29 cellular contexts compared by ENCODE assay signal in genomic region chr2:119136872-119137271, GRCh38. TPM values are rescaled to one million over a fixed set of nuclear protein-coding genes. Genes with fewer than 3 reads are reported as not detected.
DNase-seq lines count a peak whose midpoint lies in the region; ATAC-seq, FAIRE-seq and TF ChIP-seq lines count a peak whose summit lies in the region.
"Had no signal": no experiment of that assay in that cellular context is flagged by ENCODE, and none has a peak within 500 bp of the region (broad histone marks: within the 10 kb centered on the region; RNA-seq: fewer than 3 reads in every experiment).

No MANE protein-coding gene starts in this region.

- TF ChIP-seq EP300 in HepG2 (IDR thresholded peaks at IDR 0.05; ENCODE audit: low read depth in 2 of 2, low read length in 2 of 2) (no peak), HepG2 (CRISPR knock-in tag; IDR thresholded peaks at IDR 0.05; ENCODE audit: borderline replicate concordance) (no peak)

- H3K27me3 ChIP-seq in HepG2 (ENCODE audit: control insufficient read depth in 1 of 2, insufficient read depth in 2 of 2, low read length in 2 of 2) (peaks cover 4 to 70% of the 10 kb centered on the region in 2 experiments; a peak in 4 of 5 replicates), right lobe of liver (no peaks in the 10 kb centered on the region), neuronal stem cell (ENCODE audit: control insufficient read depth in 3 of 3, insufficient read depth in 3 of 3, low read depth in 1 of 3, low read length in 3 of 3) (peaks cover 0 to 21% (median 0%) of the 10 kb centered on the region in 3 experiments), upper lobe of right lung (no peaks in the 10 kb centered on the region), endodermal cell (ENCODE audit: control insufficient read depth, insufficient read depth, low read length, poor library complexity, severe bottlenecking) (no peaks in the 10 kb centered on the region)
- H3K27me3 ChIP-seq: BE2C, BLaER1 had no signal

- intact Hi-C loops in HepG2 (cut with micrococcal nuclease; ENCODE audit: unreplicated experiment), result no loop called here
- intact Hi-C loops in right lobe of liver (cut with DNase I), result no loop called here
- intact Hi-C loops in upper lobe of right lung (cut with DNase I), result no loop called here

- TF ChIP-seq CTCF in HepG2 (CRISPR knock-in tag; IDR thresholded peaks at IDR 0.05) (no peak), right lobe of liver (IDR thresholded peaks at IDR 0.05) (no peak), chondrocyte (IDR thresholded peaks at IDR 0.05) (no peak), upper lobe of right lung (IDR thresholded peaks at IDR 0.05) (no peak), endodermal cell (conservative IDR thresholded peaks at IDR 0.05) (no peak)

- H3K4me3 Mint-ChIP-seq in chondrocyte (ENCODE audit: unreplicated experiment), result no peak overlapping the region
- H3K4me3 Mint-ChIP-seq in endodermal cell, result no peak overlapping the region
- H3K4me3 Mint-ChIP-seq: CD14-positive monocyte; CD4-positive, alpha-beta memory T cell; CD4-positive, CD25-positive, alpha-beta regulatory T cell; CD8-positive, alpha-beta memory T cell had no signal

- FAIRE-seq in HepG2 (lab: Jason Lieb, UNC), result no peak
- FAIRE-seq: A204.1, GM12878, GM12892, GM18507 had no signal

- H3K9ac ChIP-seq in HepG2 (ENCODE audit: insufficient read depth, low read depth, low read length), result no peak overlapping the region
- no peak overlapping the region for H3K9ac ChIP-seq in neuronal stem cell (ENCODE audit: low read depth, low read length, poor library complexity)
- H3K9ac ChIP-seq in endodermal cell (ENCODE audit: extremely low read depth, low read length, poor library complexity, severe bottlenecking), result no peak overlapping the region
- H3K9ac ChIP-seq: BLaER1 had no signal

- peak overlapping the region; percentile 4 for H3K14ac ChIP-seq in neuronal stem cell (ENCODE audit: low read length)

- no peak for TF ChIP-seq POLR2A in HepG2 (IDR thresholded peaks at IDR 0.05; ENCODE audit: insufficient read depth in 1 of 2, low read depth in 2 of 2, low read length in 2 of 2)
- TF ChIP-seq POLR2A in right lobe of liver (IDR thresholded peaks at IDR 0.05), result no peak

- H3K23ac ChIP-seq in neuronal stem cell (ENCODE audit: low read depth, low read length, poor library complexity), result no peak overlapping the region

- peaks cover 4% of the 10 kb centered on the region for H3K9me3 Mint-ChIP-seq in chondrocyte (ENCODE audit: low read depth)
- H3K9me3 Mint-ChIP-seq in endodermal cell, result no peaks in the 10 kb centered on the region
- H3K9me3 Mint-ChIP-seq: CD14-positive monocyte had no signal

- no peak overlapping the region for H2BK12ac ChIP-seq in neuronal stem cell (ENCODE audit: low read length)

- DNase-seq in HepG2 (ENCODE audit: low spot score) (no peak), right lobe of liver (no peak), chondrocyte (ENCODE audit: low spot score) (peak; percentile 54), neuronal stem cell (ENCODE audit: low spot score) (no peak), upper lobe of right lung (peak; percentile 45), endodermal cell (no peak)
- no peak for DNase-seq in activated CD8-positive, alpha-beta memory T cell treated with anti-CD3 and anti-CD28 coated beads, Interleukin-2, amount 50 U/mL, for 4 hours
- DNase-seq: 8988T; BE2C; C1 segment of cervical spinal cord; CD4-positive, alpha-beta memory T cell; CD4-positive, CD25-positive, alpha-beta regulatory T cell; CD8-positive, alpha-beta memory T cell; COR-L47; DMS 273 treated with DMSO at 0.1 percent for 48 hours; DMS79; DND-41; EL; GDM1 had no signal

- no peak overlapping the region for H3K18ac ChIP-seq in neuronal stem cell (ENCODE audit: low read length)

- ATAC-seq in HepG2 (no peak), right lobe of liver (no peak), upper lobe of right lung (no peak), HG03108 (IDR thresholded peaks at IDR 0.05; ENCODE audit: unreplicated experiment) (no peak)
- ATAC-seq: GM12878 had no signal

- H3K79me2 ChIP-seq in HepG2 (ENCODE audit: insufficient read depth, low read length), result no peaks in the 10 kb centered on the region

- H3K4me1 ChIP-seq in HepG2 (ENCODE audit: insufficient read depth, low read length), result no peaks in the 10 kb centered on the region
- no peaks in the 10 kb centered on the region for H3K4me1 ChIP-seq in right lobe of liver
- peaks cover 0 to 1% of the 10 kb centered on the region in 2 donors for H3K4me1 ChIP-seq in neuronal stem cell (ENCODE audit: control insufficient read depth in 2 of 2, insufficient read depth in 1 of 2, low read depth in 1 of 2, low read length in 2 of 2)
- H3K4me1 ChIP-seq in upper lobe of right lung, result no peaks in the 10 kb centered on the region
- H3K4me1 ChIP-seq in endodermal cell (ENCODE audit: control insufficient read depth, insufficient read depth, low read length), result no peaks in the 10 kb centered on the region
- H3K4me1 ChIP-seq: BE2C, BLaER1 had no signal

- H2BK15ac ChIP-seq in neuronal stem cell (ENCODE audit: low read length), result no peak overlapping the region

- 15% methylated on average over 8 of the region's 8 CpGs for WGBS in HepG2 (ENCODE audit: low lambda C conversion rate)
- 86% methylated on average over 4 of the region's 8 CpGs for WGBS in right lobe of liver (ENCODE audit: insufficient coverage, low coverage, low lambda C conversion rate, missing lambda C conversion rate)
- WGBS in neuronal stem cell (ENCODE audit: extremely low coverage in 2 of 2, insufficient read length in 2 of 2, insufficient replicate concordance in 1 of 2), 2 donors, result no CpG with 5 or more reads among the region's 8 CpGs
- WGBS in endodermal cell (ENCODE audit: insufficient coverage in 1 of 2, insufficient read length in 1 of 2), 2 experiments, result 88 to 91% methylated on average over 4 to 8 of the region's 8 CpGs

- H2BK5ac ChIP-seq in neuronal stem cell (ENCODE audit: low read length), result no peak overlapping the region

- H2BK120ac ChIP-seq in neuronal stem cell (ENCODE audit: low read depth, low read length), result no peak overlapping the region

- no peak overlapping the region for H4K8ac ChIP-seq in neuronal stem cell (ENCODE audit: low read depth, low read length)

- H2AFZ ChIP-seq in HepG2 (ENCODE audit: low read length) (no peak overlapping the region), neuronal stem cell (ENCODE audit: low read length) (no peak overlapping the region)

- H3K36me3 ChIP-seq in HepG2 (replicated peaks in 1 of 2; ENCODE audit: control insufficient read depth in 1 of 2, insufficient read depth in 2 of 2, low read length in 2 of 2) (no peaks in the 10 kb centered on the region), right lobe of liver (no peaks in the 10 kb centered on the region), neuronal stem cell (replicated peaks in 1 of 2; ENCODE audit: control insufficient read depth in 2 of 2, insufficient read depth in 2 of 2, low read length in 2 of 2) (no peaks in the 10 kb centered on the region), upper lobe of right lung (no peaks in the 10 kb centered on the region), endodermal cell (ENCODE audit: control insufficient read depth, insufficient read depth, low read length) (no peaks in the 10 kb centered on the region)
- H3K36me3 ChIP-seq: BE2C, BLaER1 had no signal

- BruUV-seq in HepG2 (replicated peaks; lab: Mats Ljungman, UMichigan), result no TSS peak

- CTCF ChIA-PET in HepG2 (lab: Yijun Ruan, JAX; ENCODE audit: low intra/inter-chr PET ratio, low total read pairs), result no interaction called here

- in situ Hi-C loops in HepG2 (cut with HindIII; ENCODE audit: extremely low pct_ligation_motif_present, low pct_unique_long_range_greater_than_20kb), result no loop called here

- peaks cover 2% of the 10 kb centered on the region for H3K36me3 Mint-ChIP-seq in chondrocyte (ENCODE audit: low read depth)
- H3K36me3 Mint-ChIP-seq in endodermal cell (ENCODE audit: low read depth), result no peaks in the 10 kb centered on the region
- H3K36me3 Mint-ChIP-seq: CD14-positive monocyte; CD4-positive, alpha-beta memory T cell; CD4-positive, CD25-positive, alpha-beta regulatory T cell; CD8-positive, alpha-beta memory T cell had no signal

- no peaks in the 10 kb centered on the region; the same call in 1 of the 2 replicates for H4K20me1 ChIP-seq in HepG2 (ENCODE audit: insufficient read depth, low read length)
- H4K20me1 ChIP-seq: BLaER1 had no signal

- POLR2A ChIA-PET in HepG2 (lab: Yijun Ruan, JAX), result no interaction called here

- TF ChIP-seq RAD21 in HepG2 (CRISPR knock-in tag; IDR thresholded peaks at IDR 0.05), result no peak

- H3K4me1 Mint-ChIP-seq in chondrocyte (ENCODE audit: low read depth) (no peaks in the 10 kb centered on the region), endodermal cell (no peaks in the 10 kb centered on the region)
- H3K4me1 Mint-ChIP-seq: CD14-positive monocyte; CD4-positive, CD25-positive, alpha-beta regulatory T cell; CD8-positive, alpha-beta memory T cell had no signal

- H3K4me2 ChIP-seq in HepG2 (ENCODE audit: low read depth, low read length) (no peak overlapping the region), neuronal stem cell (ENCODE audit: insufficient read depth, low read length, poor library complexity, severe bottlenecking) (no peak overlapping the region)
- H3K4me2 ChIP-seq: BLaER1 had no signal

- H3K27ac ChIP-seq in HepG2 (ENCODE audit: extremely low read length, insufficient read depth, low read length) (no peak overlapping the region), right lobe of liver (no peak overlapping the region), neuronal stem cell (replicated peaks; ENCODE audit: low read length) (no peak overlapping the region), upper lobe of right lung (no peak overlapping the region), endodermal cell (ENCODE audit: low read depth, low read length) (no peak overlapping the region)
- H3K27ac ChIP-seq: BLaER1 had no signal

- H3K4me3 ChIP-seq in HepG2 (replicated peaks in 1 of 3; ENCODE audit: insufficient read depth in 1 of 3, low read depth in 2 of 3, low read length in 3 of 3), result no peak overlapping the region
- H3K4me3 ChIP-seq in right lobe of liver, result no peak overlapping the region
- no peak overlapping the region for H3K4me3 ChIP-seq in neuronal stem cell (ENCODE audit: low read length in 2 of 2)
- H3K4me3 ChIP-seq in upper lobe of right lung, result no peak overlapping the region
- no peak overlapping the region for H3K4me3 ChIP-seq in endodermal cell (ENCODE audit: low read length)
- H3K4me3 ChIP-seq: BLaER1, GM12878 had no signal

- H3K27ac Mint-ChIP-seq in chondrocyte (ENCODE audit: unreplicated experiment), result no peak overlapping the region
- H3K27ac Mint-ChIP-seq in endodermal cell, result no peak overlapping the region
- H3K27ac Mint-ChIP-seq: CD14-positive monocyte; CD4-positive, alpha-beta memory T cell; CD4-positive, CD25-positive, alpha-beta regulatory T cell; CD8-positive, alpha-beta memory T cell had no signal

- H3K79me1 ChIP-seq in neuronal stem cell (ENCODE audit: low read depth, low read length), result no peaks in the 10 kb centered on the region

- no peak overlapping the region for H4K91ac ChIP-seq in neuronal stem cell (ENCODE audit: low read depth, low read length, poor library complexity)

- H3K9me3 ChIP-seq in HepG2 (ENCODE audit: low read length) (no peaks in the 10 kb centered on the region), right lobe of liver (no peaks in the 10 kb centered on the region), neuronal stem cell (replicated peaks in 1 of 2; ENCODE audit: control insufficient read depth in 2 of 2, insufficient read depth in 1 of 2, low read depth in 1 of 2, low read length in 2 of 2) (no peaks in the 10 kb centered on the region), upper lobe of right lung (no peaks in the 10 kb centered on the region), endodermal cell (ENCODE audit: control insufficient read depth, low read length) (no peaks in the 10 kb centered on the region)
- H3K9me3 ChIP-seq: BE2C, BLaER1 had no signal

- peaks cover 56% of the 10 kb centered on the region for H3K27me3 Mint-ChIP-seq in chondrocyte (ENCODE audit: low read depth)
- peaks cover 21% of the 10 kb centered on the region for H3K27me3 Mint-ChIP-seq in endodermal cell (ENCODE audit: insufficient read depth)

- H2AK5ac ChIP-seq in neuronal stem cell (ENCODE audit: low read depth, low read length), result no peak overlapping the region

- H3K4ac ChIP-seq in neuronal stem cell (ENCODE audit: low read length), result no peak overlapping the region

RNA-seq across cellular contexts. Expression of gene C1QL2, which starts 21.7 kb away (rescaled TPM):
- total RNA-seq in HepG2 (2016; rRNA removed; fragmentation: Illumina TruSeq; extraction: Trizol) (not detected in 2 replicates), right lobe of liver (not detected), chondrocyte (not detected in 3 replicates), upper lobe of right lung (not detected), endodermal cell (not detected)
- total RNA-seq in HepG2 (2016; cell fraction: cytosol; rRNA removed; fragmentation: Illumina TruSeq; extraction: Trizol; ENCODE audit: low read depth), result not detected in 2 replicates
- not detected in 2 replicates for total RNA-seq in HepG2 (2016; cell fraction: insoluble cytoplasmic fraction; rRNA removed; fragmentation: Illumina TruSeq; extraction: Trizol)
- total RNA-seq in HepG2 (2016; cell fraction: membrane; rRNA removed; fragmentation: Illumina TruSeq; extraction: Trizol), result not detected in 2 replicates
- not detected in 2 replicates for total RNA-seq in HepG2 (2016; cell fraction: nucleus; rRNA removed; fragmentation: Illumina TruSeq; extraction: Trizol)
- not detected in 2 replicates for polyA plus RNA-seq in HepG2 (2011; rRNA removed)
- polyA plus RNA-seq in HepG2 (2011; cell fraction: cytosol; rRNA removed), result not detected in 2 replicates
- polyA plus RNA-seq in HepG2 (2011; cell fraction: nucleus; rRNA removed), result not detected in 2 replicates
- not detected in 2 replicates for polyA plus RNA-seq in HepG2 (2012)
- not detected in 2 replicates for polyA plus RNA-seq in HepG2 (2016; cell fraction: cytosol; fragmentation: Illumina TruSeq; extraction: Trizol; ENCODE audit: low read depth)
- polyA plus RNA-seq in HepG2 (2016; cell fraction: insoluble cytoplasmic fraction; fragmentation: Illumina TruSeq; extraction: Trizol; ENCODE audit: low read depth), result not detected in 2 replicates
- polyA plus RNA-seq in HepG2 (2016; cell fraction: membrane; fragmentation: Illumina TruSeq; extraction: Trizol; ENCODE audit: low read depth), result not detected in 2 replicates
- polyA plus RNA-seq in HepG2 (2016; cell fraction: nucleus; fragmentation: Illumina TruSeq; extraction: Trizol; ENCODE audit: insufficient read depth, low read depth), result not detected in 2 replicates
- polyA minus RNA-seq in HepG2 (2011; rRNA and poly(A)+ RNA removed; ENCODE audit: low replicate concordance), result not detected in 2 replicates
- not detected in 2 replicates for polyA minus RNA-seq in HepG2 (2011; cell fraction: cytosol; rRNA and poly(A)+ RNA removed)
- polyA minus RNA-seq in HepG2 (2011; cell fraction: nucleus; rRNA and poly(A)+ RNA removed), result not detected in 2 replicates
- polyA plus RNA-seq in neuronal stem cell (2013, experiment 1 of 2), result 0.04 TPM
- 0.01 TPM for polyA plus RNA-seq in neuronal stem cell (2013, experiment 2 of 2)
- not detected for polyA plus RNA-seq in endodermal cell (2013, experiment 1 of 2)
- polyA plus RNA-seq in endodermal cell (2013, experiment 2 of 2), result not detected
- total RNA-seq: CD4-positive, alpha-beta memory T cell; CD4-positive, CD25-positive, alpha-beta regulatory T cell; CD8-positive, alpha-beta memory T cell; Daoy; G401; GM12878 had no signal
- polyA plus RNA-seq: AG04450; CD14-positive monocyte; CD4-positive, alpha-beta memory T cell; CD4-positive, CD25-positive, alpha-beta regulatory T cell; CD8-positive, alpha-beta memory T cell; GM12878 had no signal

Comparison
In these comparisons a context has a peak if more than half of its experiments do, and no peak if none do; other contexts are left out.
1. DNase-seq: peak in chondrocyte (single experiment) and upper lobe of right lung (single experiment); none in HepG2 (single experiment), right lobe of liver (0 of 3), neuronal stem cell (single experiment), endodermal cell (single experiment) and activated CD8-positive, alpha-beta memory T cell treated with anti-CD3 and anti-CD28 coated beads, Interleukin-2, amount 50 U/mL, for 4 hours (single experiment).